4 cellular contexts compared by ENCODE assay signal in genomic region chr17:6993613-6994056, GRCh38. TPM values are rescaled to one million over a fixed set of nuclear protein-coding genes. Genes with fewer than 3 reads are reported as not detected.
"Had no signal": no experiment of that assay in that cellular context is flagged by ENCODE, and none has a peak within 500 bp of the region (broad histone marks: within the 10 kb centered on the region; RNA-seq: fewer than 3 reads in every experiment).

No MANE protein-coding gene starts in this region.

RNA-seq across cellular contexts. Expression of gene ALOX12, which starts 2.2 kb away (rescaled TPM):
- total RNA-seq: HT1080, NCI-H460, Right ventricle myocardium superior, SJSA1 had no signal

RNA-seq across cellular contexts. Expression of gene BCL6B, which starts 29.2 kb away (rescaled TPM):
- total RNA-seq: HT1080, NCI-H460, SJSA1 had no signal

RNA-seq across cellular contexts. Expression of gene SLC16A13, which starts 42.2 kb away (rescaled TPM):
- total RNA-seq: SJSA1 had no signal

RNA-seq across cellular contexts. Expression of gene SLC16A11, which starts 50.3 kb away (rescaled TPM):
- total RNA-seq: HT1080, SJSA1 had no signal
